ENCODE assay signal across 10 cellular contexts in the genomic region with DNA sequence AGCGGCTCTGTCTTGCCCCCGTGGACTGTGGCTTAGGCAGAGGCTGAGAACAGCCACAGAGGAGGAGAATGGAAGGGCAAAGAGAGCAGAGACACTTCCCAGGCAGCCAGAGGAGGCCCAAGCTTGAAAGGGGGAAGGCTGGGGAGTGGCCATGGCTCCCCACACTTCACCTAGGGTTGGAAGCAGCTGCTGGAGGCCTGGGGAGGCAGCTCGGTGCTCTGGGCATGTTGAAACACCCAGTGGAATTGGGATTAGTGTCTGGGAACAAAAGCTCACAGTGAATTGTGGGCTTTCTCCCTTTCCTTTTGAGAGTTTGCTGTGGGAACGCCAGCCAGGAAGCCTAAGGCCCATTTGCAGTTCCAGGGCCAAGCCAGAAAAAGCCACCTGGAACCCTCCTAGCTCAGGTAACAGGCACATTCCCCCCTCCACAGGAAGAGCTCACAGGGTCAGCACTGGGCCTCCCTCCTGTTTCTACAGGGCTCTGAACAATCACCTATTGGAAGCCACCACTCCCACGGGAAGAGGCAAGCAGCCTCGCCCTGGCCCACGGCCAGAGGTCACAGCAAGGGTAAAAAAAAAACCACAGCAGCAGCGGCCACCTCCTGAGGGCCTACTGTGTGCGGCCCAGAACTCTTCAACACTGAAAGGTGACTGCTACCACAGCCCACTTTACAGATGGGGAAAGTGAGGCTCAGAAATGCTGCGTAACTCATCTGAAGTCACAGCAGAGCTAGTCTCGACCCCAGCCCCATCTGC. TPM values are rescaled to one million over a fixed set of nuclear protein-coding genes. Genes with fewer than 3 reads are reported as not detected.
DNase-seq lines count a peak whose midpoint lies in the region; ATAC-seq and TF ChIP-seq lines count a peak whose summit lies in the region.
"Had no signal": no experiment of that assay in that cellular context is flagged by ENCODE, and none has a peak within 500 bp of the region (broad histone marks: within the 10 kb centered on the region; RNA-seq: fewer than 3 reads in every experiment).

No MANE protein-coding gene starts in this region.

- no peak overlapping the region for H3K4me3 Mint-ChIP-seq in endodermal cell
- H3K4me3 Mint-ChIP-seq in activated CD8-positive, alpha-beta memory T cell treated with anti-CD3 and anti-CD28 coated beads, Interleukin-2, amount 10 ng/mL, durations not matched to agents 7 days and 5 days = no peak overlapping the region

- H3K27ac Mint-ChIP-seq in endodermal cell = peak overlapping the region; percentile 65
- no peak overlapping the region for H3K27ac Mint-ChIP-seq in activated CD8-positive, alpha-beta memory T cell treated with anti-CD3 and anti-CD28 coated beads, Interleukin-2, amount 10 ng/mL, durations not matched to agents 7 days and 5 days

- H3K9me3 Mint-ChIP-seq in endodermal cell = no peaks in the 10 kb centered on the region
- no peaks in the 10 kb centered on the region for H3K9me3 Mint-ChIP-seq in activated CD8-positive, alpha-beta memory T cell treated with anti-CD3 and anti-CD28 coated beads, Interleukin-2, amount 10 ng/mL, durations not matched to agents 7 days and 5 days (ENCODE audit: low read depth)

- no peak overlapping the region for H2AFZ ChIP-seq in OCI-LY1 (ENCODE audit: low read length)
- H2AFZ ChIP-seq in MM.1S (ENCODE audit: low read length) = no peak overlapping the region

- 90 to 95% methylated on average over 8 to 11 of the region's 11 CpGs for WGBS in endodermal cell (ENCODE audit: insufficient coverage in 1 of 2, insufficient read length in 1 of 2), 2 experiments
- 33% methylated on average over 11 of the region's 11 CpGs for WGBS in prostate gland

- intact Hi-C loops in prostate gland (cut with DNase I) = loop anchor here (10.0 kb wide), 1 partner anchor 134 kb away; no protein-coding TSS in a partner anchor

- H3K4me1 Mint-ChIP-seq in endodermal cell = peaks cover 15% of the 10 kb centered on the region
- H3K4me1 Mint-ChIP-seq in activated CD8-positive, alpha-beta memory T cell treated with anti-CD3 and anti-CD28 coated beads, Interleukin-2, amount 10 ng/mL, durations not matched to agents 7 days and 5 days = peaks cover 66% of the 10 kb centered on the region

- H3K4me3 ChIP-seq in OCI-LY1 (ENCODE audit: low read depth, low read length, poor library complexity, severe bottlenecking) (no peak overlapping the region), endodermal cell (ENCODE audit: low read length) (no peak overlapping the region), prostate gland (no peak overlapping the region), MM.1S (ENCODE audit: low read length) (no peak overlapping the region)

- TF ChIP-seq CTCF in OCI-LY1 (IDR thresholded peaks at IDR 0.05; ENCODE audit: low read length) (no peak), endodermal cell (conservative IDR thresholded peaks at IDR 0.05) (no peak), prostate gland (IDR thresholded peaks at IDR 0.05) (no peak), MM.1S (IDR thresholded peaks at IDR 0.05; ENCODE audit: low read length) (no peak)

- ATAC-seq in activated CD8-positive, alpha-beta memory T cell treated with anti-CD3 and anti-CD28 coated beads, Interleukin-2, amount 10 ng/mL, durations not matched to agents 7 days and 5 days = no peak
- ATAC-seq in GM21367 (IDR thresholded peaks at IDR 0.05; ENCODE audit: unreplicated experiment) = no peak

- CTCF ChIA-PET in activated CD8-positive, alpha-beta memory T cell treated with anti-CD3 and anti-CD28 coated beads, Interleukin-2, amount 10 ng/mL, durations not matched to agents 7 days and 5 days (lab: Charles Lee) = interaction anchor here (1.3 to 3.8 kb wide), 4 partner anchors 10 to 74 kb away, joined by 3 to 22 read pairs (median 10); no protein-coding TSS in a partner anchor

- no peak for TF ChIP-seq POLR2A in prostate gland (IDR thresholded peaks at IDR 0.05)

- no peaks in the 10 kb centered on the region for H3F3A ChIP-seq in OCI-LY1 (ENCODE audit: insufficient read depth, low read length)
- H3F3A ChIP-seq in MM.1S (ENCODE audit: insufficient read depth, low read length) = peaks cover 6% of the 10 kb centered on the region

- H3K4me2 ChIP-seq in OCI-LY1 (ENCODE audit: low read length) (no peak overlapping the region), MM.1S (ENCODE audit: low read depth, low read length) (no peak overlapping the region)

- H3K27ac ChIP-seq in OCI-LY1 (ENCODE audit: low read depth, low read length, poor library complexity, severe bottlenecking) = peak overlapping the region; percentile 26
- peak overlapping the region; percentile 22 for H3K27ac ChIP-seq in endodermal cell (ENCODE audit: low read depth, low read length)
- H3K27ac ChIP-seq in prostate gland = peak overlapping the region; percentile 67 to 71
- no peak overlapping the region for H3K27ac ChIP-seq in MM.1S (ENCODE audit: low read length)

- H3K9me3 ChIP-seq in OCI-LY1 (ENCODE audit: low read length) = no peaks in the 10 kb centered on the region
- no peaks in the 10 kb centered on the region for H3K9me3 ChIP-seq in endodermal cell (ENCODE audit: control insufficient read depth, low read length)
- no peaks in the 10 kb centered on the region for H3K9me3 ChIP-seq in prostate gland
- no peaks in the 10 kb centered on the region for H3K9me3 ChIP-seq in MM.1S (replicated peaks; ENCODE audit: insufficient read depth, low read length)

- H3K36me3 ChIP-seq in OCI-LY1 (ENCODE audit: insufficient read depth, low read length) = peaks cover 25% of the 10 kb centered on the region
- no peaks in the 10 kb centered on the region for H3K36me3 ChIP-seq in endodermal cell (ENCODE audit: control insufficient read depth, insufficient read depth, low read length)
- no peaks in the 10 kb centered on the region for H3K36me3 ChIP-seq in prostate gland
- no peaks in the 10 kb centered on the region for H3K36me3 ChIP-seq in MM.1S (replicated peaks; ENCODE audit: insufficient read depth, low read length)

- DNase-seq in DMS153 treated with DMSO at 0.1 percent for 48 hours (lab: John Stamatoyannopoulos, UW; ENCODE audit: unreplicated experiment) = peak; percentile 46
- DNase-seq in endodermal cell = no peak
- DNase-seq in prostate gland (ENCODE audit: low spot score) = peak; percentile 70
- no peak for DNase-seq in activated CD8-positive, alpha-beta memory T cell treated with anti-CD3 and anti-CD28 coated beads, Interleukin-2, amount 10 ng/mL, durations not matched to agents 7 days and 5 days
- no peak for DNase-seq in DMS114 treated with DMSO at 0.1 percent for 48 hours (lab: John Stamatoyannopoulos, UW; ENCODE audit: unreplicated experiment)
- no peak for DNase-seq in MM.1S
- DNase-seq: NCI-H1694 treated with DMSO at 0.1 percent for 48 hours, retina had no signal

- no peaks in the 10 kb centered on the region for H3K27me3 ChIP-seq in OCI-LY1 (ENCODE audit: insufficient read depth, low read length)
- no peaks in the 10 kb centered on the region for H3K27me3 ChIP-seq in endodermal cell (ENCODE audit: control insufficient read depth, insufficient read depth, low read length, poor library complexity, severe bottlenecking)
- H3K27me3 ChIP-seq in prostate gland (replicated peaks; ENCODE audit: insufficient read depth) = no peaks in the 10 kb centered on the region
- H3K27me3 ChIP-seq in MM.1S (replicated peaks; ENCODE audit: insufficient read depth, low read length) = no peaks in the 10 kb centered on the region

- H3K36me3 Mint-ChIP-seq in endodermal cell (ENCODE audit: low read depth) = peaks cover 15% of the 10 kb centered on the region
- H3K36me3 Mint-ChIP-seq in activated CD8-positive, alpha-beta memory T cell treated with anti-CD3 and anti-CD28 coated beads, Interleukin-2, amount 10 ng/mL, durations not matched to agents 7 days and 5 days = peaks cover 17% of the 10 kb centered on the region

- peaks cover 71% of the 10 kb centered on the region for H3K79me2 ChIP-seq in OCI-LY1 (ENCODE audit: insufficient read depth, low read length)
- H3K79me2 ChIP-seq in MM.1S (ENCODE audit: low read length) = peaks cover 95% of the 10 kb centered on the region

- no peaks in the 10 kb centered on the region for H4K20me1 ChIP-seq in OCI-LY1 (ENCODE audit: insufficient read depth, low read length)
- H4K20me1 ChIP-seq in MM.1S (ENCODE audit: insufficient read depth, low read length) = no peaks in the 10 kb centered on the region; the same call in 1 of the 2 replicates

- H3K4me1 ChIP-seq in OCI-LY1 (ENCODE audit: insufficient read depth, low read length, severe bottlenecking) (peaks cover 33% of the 10 kb centered on the region), endodermal cell (ENCODE audit: control insufficient read depth, insufficient read depth, low read length) (peaks cover 5% of the 10 kb centered on the region), prostate gland (replicated peaks) (peaks cover 24% of the 10 kb centered on the region), MM.1S (ENCODE audit: low read length) (peaks cover 6% of the 10 kb centered on the region)

- H3K9ac ChIP-seq in OCI-LY1 (ENCODE audit: low read length) (no peak overlapping the region), endodermal cell (ENCODE audit: extremely low read depth, low read length, poor library complexity, severe bottlenecking) (no peak overlapping the region), MM.1S (ENCODE audit: low read length) (no peak overlapping the region)

- H3K9me2 ChIP-seq in OCI-LY1 (ENCODE audit: low read depth, low read length) = no peaks in the 10 kb centered on the region
- no peaks in the 10 kb centered on the region for H3K9me2 ChIP-seq in MM.1S (replicated peaks; ENCODE audit: insufficient read depth, low read length)

- H3K27me3 Mint-ChIP-seq in endodermal cell (ENCODE audit: insufficient read depth) = no peaks in the 10 kb centered on the region
- H3K27me3 Mint-ChIP-seq in activated CD8-positive, alpha-beta memory T cell treated with anti-CD3 and anti-CD28 coated beads, Interleukin-2, amount 10 ng/mL, durations not matched to agents 7 days and 5 days = no peaks in the 10 kb centered on the region

RNA-seq across cellular contexts. Expression of gene EEIG1, which starts 20.2 kb away (rescaled TPM):
- 10 to 100 TPM; 56.7 to 60.8 TPM for total RNA-seq in endodermal cell
- 21.5 TPM for polyA plus RNA-seq in endodermal cell (2013, experiment 1 of 2)
- 20.4 TPM for polyA plus RNA-seq in endodermal cell (2013, experiment 2 of 2)
- 10 to 100 TPM; 23.4 to 84.6 TPM for total RNA-seq in prostate gland
- 100 to 1,000 TPM in 1 of 2 experiments, 10 to 100 TPM in 1; 60.8 to 116 TPM for total RNA-seq in activated CD8-positive, alpha-beta memory T cell treated with anti-CD3 and anti-CD28 coated beads, Interleukin-2, amount 10 ng/mL, durations not matched to agents 7 days and 5 days

RNA-seq across cellular contexts. Expression of gene DPM2, which starts 22.9 kb away (rescaled TPM):
- total RNA-seq in endodermal cell (10 to 100 TPM; 45.7 TPM), prostate gland (10 to 100 TPM; 28.1 to 28.2 TPM)
- polyA plus RNA-seq in endodermal cell (2013, experiment 1 of 2) = 39.5 TPM
- 35.1 TPM for polyA plus RNA-seq in endodermal cell (2013, experiment 2 of 2)
- total RNA-seq in activated CD8-positive, alpha-beta memory T cell treated with anti-CD3 and anti-CD28 coated beads, Interleukin-2, amount 10 ng/mL, durations not matched to agents 7 days and 5 days = 10 to 100 TPM; 51.4 to 53.5 TPM

RNA-seq across cellular contexts. Expression of gene PIP5KL1, which starts 30.0 kb away (rescaled TPM):
- 1 to 10 TPM; 6.6 to 9.3 TPM for total RNA-seq in endodermal cell
- polyA plus RNA-seq in endodermal cell (2013, experiment 1 of 2) = 3.7 TPM
- 3.3 TPM for polyA plus RNA-seq in endodermal cell (2013, experiment 2 of 2)
- total RNA-seq in prostate gland = 10 to 100 TPM in 1 of 2 donors, 1 to 10 TPM in 1; 3.1 to 16.5 TPM
- total RNA-seq in activated CD8-positive, alpha-beta memory T cell treated with anti-CD3 and anti-CD28 coated beads, Interleukin-2, amount 10 ng/mL, durations not matched to agents 7 days and 5 days = 1 to 10 TPM; 1.8 to 2.6 TPM

RNA-seq across cellular contexts. Expression of gene ST6GALNAC4, which starts 43.7 kb away (rescaled TPM):
- 10 to 100 TPM in 1 of 2 donors, 1 to 10 TPM in 1; 8.3 to 12.7 TPM for total RNA-seq in endodermal cell
- 14.6 TPM for polyA plus RNA-seq in endodermal cell (2013, experiment 1 of 2)
- polyA plus RNA-seq in endodermal cell (2013, experiment 2 of 2) = 15.4 TPM
- 10 to 100 TPM; 21.8 to 47.0 TPM for total RNA-seq in prostate gland
- 10 to 100 TPM; 64.7 to 71.4 TPM for total RNA-seq in activated CD8-positive, alpha-beta memory T cell treated with anti-CD3 and anti-CD28 coated beads, Interleukin-2, amount 10 ng/mL, durations not matched to agents 7 days and 5 days

Comparison
In these comparisons a context has a peak if more than half of its experiments do, and no peak if none do; other contexts are left out.
1. DNase-seq: peak in DMS153 treated with DMSO at 0.1 percent for 48 hours (single experiment) and prostate gland (single experiment); none in endodermal cell (single experiment), activated CD8-positive, alpha-beta memory T cell treated with anti-CD3 and anti-CD28 coated beads, Interleukin-2, amount 10 ng/mL, durations not matched to agents 7 days and 5 days (single experiment), DMS114 treated with DMSO at 0.1 percent for 48 hours (single experiment) and MM.1S (single experiment).